Comparison of ENCODE assay signal across 17 cellular contexts in genomic region chr13:113848431-113849260, GRCh38. TPM values are rescaled to one million over a fixed set of nuclear protein-coding genes. Genes with fewer than 3 reads are reported as not detected.
DNase-seq lines count a peak whose midpoint lies in the region; ATAC-seq, FAIRE-seq and TF ChIP-seq lines count a peak whose summit lies in the region.
"Had no signal": no experiment of that assay in that cellular context is flagged by ENCODE, and none has a peak within 500 bp of the region (broad histone marks: within the 10 kb centered on the region; RNA-seq: fewer than 3 reads in every experiment).

No MANE protein-coding gene starts in this region.

- H3K27me3 ChIP-seq in left ventricle myocardium inferior (ENCODE audit: low read depth) = no peaks in the 10 kb centered on the region
- H3K27me3 ChIP-seq in H1 (replicated peaks in 1 of 4; ENCODE audit: control insufficient read depth in 3 of 4, extremely low read depth in 1 of 4, insufficient read depth in 3 of 4, low read length in 3 of 4) = no peaks in the 10 kb centered on the region
- no peaks in the 10 kb centered on the region for H3K27me3 ChIP-seq in mucosa of rectum (ENCODE audit: control insufficient read depth in 2 of 2, insufficient read depth in 2 of 2, low read length in 2 of 2)
- H3K27me3 ChIP-seq: upper lobe of left lung had no signal

- POLR2A ChIA-PET in H1 (lab: Charles Lee; ENCODE audit: partially characterized antibody) = no interaction called here

- no peak overlapping the region for H2BK12ac ChIP-seq in H1 (ENCODE audit: low read depth, low read length)

- H4K91ac ChIP-seq in H1 (replicated peaks; ENCODE audit: insufficient read length, low read length) = no peak overlapping the region

- 0 out of 4 replicates have a peak, but pooled peaks cover 0 to 6% of the 10 kb centered on the region in 2 experiments for H3K79me2 ChIP-seq in H1 (ENCODE audit: control insufficient read depth in 1 of 2, insufficient read depth in 2 of 2, low read length in 2 of 2)

- ATAC-seq in Right ventricle myocardium superior (ENCODE audit: poor library complexity) = no peak
- no peak for ATAC-seq in natural killer cell treated with Interleukin-12 subunit alpha and Interleukin-12 subunit beta and Interleukin-15 and Interleukin-18, amount 100 ng/mL, for 72 hours
- ATAC-seq: activated CD8-positive, alpha-beta T cell treated with anti-CD3 and anti-CD28 coated beads, Interleukin-2, amount 10 ng/mL, durations not matched to agents 7 days and 5 days; activated naive CD4-positive, alpha-beta T cell treated with anti-CD3 and anti-CD28 coated beads, Interleukin-2, amount 50 U/mL, for 72 hours; GM12878 had no signal

- peak overlapping the region; percentile 20 for H3K4ac ChIP-seq in H1 (replicated peaks; ENCODE audit: insufficient read length, low read depth, low read length)

- H2AK5ac ChIP-seq in H1 (ENCODE audit: low read depth, low read length) = no peak overlapping the region

- no peak overlapping the region for H4K5ac ChIP-seq in H1 (ENCODE audit: insufficient read length, low read depth, low read length)

- H3K27ac Mint-ChIP-seq in natural killer cell treated with Interleukin-12 subunit alpha and Interleukin-12 subunit beta and Interleukin-15 and Interleukin-18, amount 100 ng/mL, for 72 hours = no peak overlapping the region
- H3K27ac Mint-ChIP-seq: activated CD8-positive, alpha-beta T cell treated with anti-CD3 and anti-CD28 coated beads, Interleukin-2, amount 10 ng/mL, durations not matched to agents 7 days and 5 days; activated naive CD4-positive, alpha-beta T cell treated with anti-CD3 and anti-CD28 coated beads, Interleukin-2, amount 50 U/mL, for 72 hours; nephron had no signal

- DNase-seq in left ventricle myocardium inferior (no peak), Right ventricle myocardium superior (no peak), H1 (ENCODE audit: low read depth in 1 of 2, low spot score in 2 of 2) (peak in 1 of 2 experiments; percentile 29), NOMO-1 treated with dmso at 0.1 percent for 144 hours (lab: John Stamatoyannopoulos, UW; ENCODE audit: unreplicated experiment) (no peak), NCI-H1694 treated with DMSO at 0.1 percent for 48 hours (lab: John Stamatoyannopoulos, UW) (no peak), DMS79 treated with DMSO at 0.1 percent for 48 hours (lab: John Stamatoyannopoulos, UW) (no peak)
- no peak for DNase-seq in natural killer cell treated with Interleukin-12 subunit alpha and Interleukin-12 subunit beta and Interleukin-15 and Interleukin-18, amount 100 ng/mL, for 72 hours (ENCODE audit: low spot score)
- DNase-seq: activated CD8-positive, alpha-beta T cell treated with anti-CD3 and anti-CD28 coated beads, Interleukin-2, amount 10 ng/mL, durations not matched to agents 7 days and 5 days; DMS53; spleen had no signal

- no peak for TF ChIP-seq EP300 in H1 (IDR thresholded peaks at IDR 0.05; ENCODE audit: borderline replicate concordance in 1 of 2, low read depth in 2 of 2, low read length in 2 of 2)

- H3K9me3 Mint-ChIP-seq in natural killer cell treated with Interleukin-12 subunit alpha and Interleukin-12 subunit beta and Interleukin-15 and Interleukin-18, amount 100 ng/mL, for 72 hours = no peaks in the 10 kb centered on the region
- H3K9me3 Mint-ChIP-seq: activated naive CD4-positive, alpha-beta T cell treated with anti-CD3 and anti-CD28 coated beads, Interleukin-2, amount 50 U/mL, for 72 hours; nephron had no signal

- no peak for TF ChIP-seq POLR2A in H1 (IDR thresholded peaks at IDR 0.05; ENCODE audit: control extremely low read depth in 1 of 2, low read depth in 2 of 2, low read length in 2 of 2)

- no peak overlapping the region for H2BK120ac ChIP-seq in H1 (replicated peaks; ENCODE audit: low read depth, low read length)

- peaks cover 0 to 6% of the 10 kb centered on the region in 2 donors for H3K27me3 Mint-ChIP-seq in natural killer cell treated with Interleukin-12 subunit alpha and Interleukin-12 subunit beta and Interleukin-15 and Interleukin-18, amount 100 ng/mL, for 72 hours

- no peak overlapping the region for H3K4me3 ChIP-seq in left ventricle myocardium inferior
- no peak overlapping the region for H3K4me3 ChIP-seq in H1 (ENCODE audit: extremely low read depth in 1 of 4, insufficient read depth in 2 of 4, low read depth in 3 of 4, low read length in 4 of 4)
- no peak overlapping the region for H3K4me3 ChIP-seq in mucosa of rectum (ENCODE audit: low read length in 2 of 2)
- H3K4me3 ChIP-seq: GM12878, spleen, upper lobe of left lung had no signal

- peaks cover 7% of the 10 kb centered on the region; the same call in 1 of the 2 replicates for H3K23me2 ChIP-seq in H1 (ENCODE audit: low read depth, low read length)

- H3K56ac ChIP-seq in H1 (replicated peaks; ENCODE audit: insufficient read length, low read depth, low read length) = no peak overlapping the region

- H2BK5ac ChIP-seq in H1 (ENCODE audit: low read depth, low read length) = no peak overlapping the region

- H3K36me3 Mint-ChIP-seq in natural killer cell treated with Interleukin-12 subunit alpha and Interleukin-12 subunit beta and Interleukin-15 and Interleukin-18, amount 100 ng/mL, for 72 hours = no peaks in the 10 kb centered on the region
- H3K36me3 Mint-ChIP-seq: activated naive CD4-positive, alpha-beta T cell treated with anti-CD3 and anti-CD28 coated beads, Interleukin-2, amount 50 U/mL, for 72 hours had no signal

- H2BK15ac ChIP-seq in H1 (ENCODE audit: low read length) = no peak overlapping the region

- CTCF ChIA-PET in H1 (lab: Charles Lee; ENCODE audit: partially characterized antibody) = interaction anchor here (1.2 kb wide), 1 partner anchor 120 kb away, joined by 4 read pairs; no protein-coding TSS in a partner anchor

- no peaks in the 10 kb centered on the region; the same call in 1 of the 2 replicates for H3K79me1 ChIP-seq in H1 (ENCODE audit: low read depth, low read length)

- WGBS in H1 (ENCODE audit: extremely low coverage in 1 of 2, insufficient coverage in 1 of 2, insufficient read length in 1 of 2, insufficient replicate concordance in 2 of 2, low coverage in 1 of 2, low lambda C conversion rate in 2 of 2, missing lambda C conversion rate in 1 of 2), 2 experiments = 93% methylated on average over 18 of the region's 18 CpGs; no CpG with 5 or more reads in 1 of the 2 experiments

- H3K9ac ChIP-seq in H1 (replicated peaks in 1 of 4; ENCODE audit: extremely low read depth in 1 of 4, low read depth in 3 of 4, low read length in 3 of 4) (no peak overlapping the region), mucosa of rectum (ENCODE audit: low read depth in 1 of 2, low read length in 2 of 2) (peak overlapping the region; percentile 5 to 15)

- peak overlapping the region; percentile 24; the same call in 1 of the 2 replicates for H3K18ac ChIP-seq in H1 (ENCODE audit: extremely low read depth, low read length)

- no peak overlapping the region; a peak in 1 of 4 replicates for H3K4me2 ChIP-seq in H1 (ENCODE audit: insufficient read depth in 1 of 2, low read depth in 2 of 2, low read length in 2 of 2)

- intact Hi-C loops in left ventricle myocardium inferior (cut with micrococcal nuclease) (no loop called here), Right ventricle myocardium superior (cut with DNase I) (no loop called here)

- H3K23ac ChIP-seq in H1 (ENCODE audit: insufficient read length) = no peak overlapping the region

- peaks cover 97% of the 10 kb centered on the region for H3K4me1 ChIP-seq in left ventricle myocardium inferior
- H3K4me1 ChIP-seq in H1 (replicated peaks in 1 of 4; ENCODE audit: control insufficient read depth in 3 of 4, insufficient read depth in 4 of 4, low read length in 3 of 4) = peaks cover 0 to 6% (median 3%) of the 10 kb centered on the region in 4 experiments; a peak in 4 of 7 replicates
- peaks cover 29 to 30% of the 10 kb centered on the region in 2 donors for H3K4me1 ChIP-seq in mucosa of rectum (ENCODE audit: control insufficient read depth in 2 of 2, insufficient read depth in 2 of 2, low read length in 2 of 2)

- H3K9me3 ChIP-seq in left ventricle myocardium inferior (replicated peaks) (no peaks in the 10 kb centered on the region), H1 (ENCODE audit: insufficient read depth in 2 of 2, low read depth in 1 of 2, low read length in 1 of 2) (no peaks in the 10 kb centered on the region), mucosa of rectum (ENCODE audit: control insufficient read depth in 2 of 2, low read length in 2 of 2) (no peaks in the 10 kb centered on the region)
- H3K9me3 ChIP-seq: spleen, upper lobe of left lung had no signal

- H3K27ac ChIP-seq in left ventricle myocardium inferior (replicated peaks) = peak overlapping the region; percentile 29
- no peak overlapping the region for H3K27ac ChIP-seq in H1 (ENCODE audit: low read depth, low read length)
- peak overlapping the region in 1 of 2 donors; percentile 61 for H3K27ac ChIP-seq in mucosa of rectum (ENCODE audit: low read depth in 2 of 2, low read length in 2 of 2)
- H3K27ac ChIP-seq: HL-60, spleen, upper lobe of left lung had no signal

- H4K8ac ChIP-seq in H1 (ENCODE audit: extremely low read depth, insufficient read depth, low read length) = no peak overlapping the region

- peaks cover 40% of the 10 kb centered on the region for H3K36me3 ChIP-seq in left ventricle myocardium inferior
- no peaks in the 10 kb centered on the region for H3K36me3 ChIP-seq in H1 (ENCODE audit: control insufficient read depth in 2 of 4, insufficient read depth in 4 of 4, low read length in 3 of 4)
- H3K36me3 ChIP-seq in mucosa of rectum (ENCODE audit: control insufficient read depth in 2 of 2, insufficient read depth in 2 of 2, low read length in 2 of 2) = peaks cover 20 to 21% of the 10 kb centered on the region in 2 donors

- TF ChIP-seq CTCF in left ventricle myocardium inferior (IDR thresholded peaks at IDR 0.05; ENCODE audit: borderline replicate concordance) (no peak), H1 (IDR thresholded peaks at IDR 0.05; ENCODE audit: control extremely low read depth in 1 of 3, insufficient read depth in 1 of 3, low read depth in 1 of 3, low read length in 3 of 3) (no peak)

- no peak overlapping the region for H2BK20ac ChIP-seq in H1 (ENCODE audit: low read length)

- no peak for TF ChIP-seq RAD21 in H1 (IDR thresholded peaks at IDR 0.05 in 1 of 2, conservative IDR thresholded peaks at IDR 0.05 in 1 of 2; ENCODE audit: low read depth in 2 of 2, low read length in 2 of 2)

- peaks cover 3 to 8% of the 10 kb centered on the region in 2 donors for H3K4me1 Mint-ChIP-seq in natural killer cell treated with Interleukin-12 subunit alpha and Interleukin-12 subunit beta and Interleukin-15 and Interleukin-18, amount 100 ng/mL, for 72 hours (ENCODE audit: low read depth in 2 of 2)

- H3K14ac ChIP-seq in H1 (ENCODE audit: insufficient read length) = no peak overlapping the region

- H2AFZ ChIP-seq in H1 (ENCODE audit: low read length) = no peak overlapping the region

- no peak overlapping the region for H3K4me3 Mint-ChIP-seq in natural killer cell treated with Interleukin-12 subunit alpha and Interleukin-12 subunit beta and Interleukin-15 and Interleukin-18, amount 100 ng/mL, for 72 hours
- H3K4me3 Mint-ChIP-seq: activated CD8-positive, alpha-beta T cell treated with anti-CD3 and anti-CD28 coated beads, Interleukin-2, amount 10 ng/mL, durations not matched to agents 7 days and 5 days; nephron had no signal

- no peak for FAIRE-seq in H1 (lab: Jason Lieb, UNC)
- FAIRE-seq: GM12878, islet of Langerhans had no signal

- peaks cover 0 to 5% of the 10 kb centered on the region in 2 experiments for H4K20me1 ChIP-seq in H1 (replicated peaks in 1 of 2; ENCODE audit: control insufficient read depth in 1 of 2, insufficient read depth in 2 of 2, low read length in 2 of 2)

RNA-seq across cellular contexts. Expression of gene GAS6, which starts 15.2 kb away (rescaled TPM):
- 186 TPM for total RNA-seq in left ventricle myocardium inferior
- total RNA-seq in Right ventricle myocardium superior = 181 TPM
- 18.4 and 18.6 TPM in 2 replicates for total RNA-seq in H1 (2021; fragmentation: NEBNext Ultra II Directional; extraction: Animal tissue kit (Norgen Biotek cat#: 25700))
- 31.0 and 37.3 TPM in 2 replicates for polyA plus RNA-seq in H1 (2011; rRNA removed)
- 33.1 TPM for polyA plus RNA-seq in H1 (2011; cell fraction: cytosol; rRNA removed)
- polyA plus RNA-seq in H1 (2011; cell fraction: nucleus; rRNA removed) = 60.3 TPM
- 17.9 to 34.8 TPM (median 30.9 TPM) in 4 replicates for polyA plus RNA-seq in H1 (2012, experiment 1 of 2)
- 18.3 TPM for polyA plus RNA-seq in H1 (2012, experiment 2 of 2)
- polyA plus RNA-seq in H1 (2013, experiment 1 of 2) = 11.4 TPM
- 10.5 TPM for polyA plus RNA-seq in H1 (2013, experiment 2 of 2)
- polyA minus RNA-seq in H1 (2011; rRNA and poly(A)+ RNA removed) = 6.4 and 7.4 TPM in 2 replicates
- polyA minus RNA-seq in H1 (2011; cell fraction: cytosol; rRNA and poly(A)+ RNA removed) = 11.8 TPM
- polyA minus RNA-seq in H1 (2011; cell fraction: nucleus; rRNA and poly(A)+ RNA removed) = 13.8 TPM
- under 1 TPM in 1 of 2 donors, not detected in 1; 0.45 TPM for total RNA-seq in natural killer cell treated with Interleukin-12 subunit alpha and Interleukin-12 subunit beta and Interleukin-15 and Interleukin-18, amount 100 ng/mL, for 72 hours

Comparison
In these comparisons a context has a peak if more than half of its experiments do, and no peak if none do; other contexts are left out.
1. H3K9ac ChIP-seq: peak in mucosa of rectum (2 of 2); none in H1 (0 of 4).
2. RNA of gene GAS6, which starts 15.2 kb away (total RNA-seq): 186 TPM in left ventricle myocardium inferior (single experiment), 181 TPM in Right ventricle myocardium superior (single experiment) and 18.4 to 18.6 TPM in H1; 0.45 TPM in natural killer cell treated with Interleukin-12 subunit alpha and Interleukin-12 subunit beta and Interleukin-15 and Interleukin-18, amount 100 ng/mL, for 72 hours; every median in the first group is over 10 times any median in the second.